ENCODE assay signal across 25 cellular contexts in the genomic region with DNA sequence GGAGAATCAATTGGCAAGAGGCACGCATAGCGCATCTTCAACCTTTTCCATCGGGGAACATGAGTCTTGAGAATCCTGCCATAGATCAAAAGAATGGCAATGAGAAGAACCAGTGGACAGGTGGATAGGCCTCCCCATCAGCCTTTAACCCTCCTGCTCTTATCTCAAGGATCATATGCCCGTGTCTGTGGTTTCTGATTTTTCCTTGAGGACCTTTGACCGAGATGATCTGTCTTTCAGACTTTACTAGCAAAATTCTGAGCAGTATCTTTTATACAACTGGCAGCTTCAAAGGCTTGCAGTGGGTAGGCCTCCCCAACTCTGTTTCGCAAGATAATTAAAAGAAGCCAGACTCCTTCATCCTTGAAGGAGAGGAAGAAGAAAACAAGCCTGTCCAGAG.
"Had no signal": no experiment of that assay in that cellular context is flagged by ENCODE, and none has a peak within 500 bp of the region (broad histone marks: within the 10 kb centered on the region; RNA-seq: fewer than 3 reads in every experiment).

No MANE protein-coding gene starts in this region.

- H3K4me3 ChIP-seq: stomach, suprapubic skin, testis, thoracic aorta, thyroid gland, tibial artery, tibial nerve, transverse colon, upper lobe of left lung, upper lobe of right lung, uterus, vagina had no signal

- H3K27me3 ChIP-seq: stomach, suprapubic skin, testis, thyroid gland, tibial artery, tibial nerve, transverse colon, upper lobe of left lung, upper lobe of right lung, uterus, vagina had no signal

- H3K9me3 ChIP-seq: suprapubic skin, testis, thoracic aorta, thyroid gland, tibial nerve, transverse colon, upper lobe of left lung, upper lobe of right lung, uterus, vagina had no signal

- DNase-seq: stimulated activated CD4-positive, alpha-beta T cell treated with anti-CD3 and anti-CD28 coated beads, Interleukin-2, amount 100 ng/mL, for 48 hours; stimulated activated CD4-positive, alpha-beta T cell treated with anti-CD3 and anti-CD28 coated beads, Interleukin-4, amount 100 ng/mL, for 1 hour; stimulated activated CD4-positive, alpha-beta T cell treated with anti-CD3 and anti-CD28 coated beads, Interleukin-4, amount 100 ng/mL, for 24 hours; stimulated activated CD4-positive, alpha-beta T cell treated with anti-CD3 and anti-CD28 coated beads, Interleukin-4, amount 100 ng/mL, for 4 hours; stimulated activated CD8-positive, alpha-beta memory T cell treated with anti-CD3 and anti-CD28 coated beads, Interleukin-4, amount 100 ng/mL, for 48 hours; stimulated activated naive B cell treated with anti-CD40 and anti-IgM and Interleukin-4, amounts not matched to agents 10 μg/mL and 1 μg/mL and 100 μg/mL, for 72 hours; stimulated activated naive CD4-positive, alpha-beta T cell; stimulated activated naive CD4-positive, alpha-beta T cell treated with Interleukin-2 at 50 U/mL for 16 hours; stimulated activated naive CD8-positive, alpha-beta T cell treated with anti-CD3 and anti-CD28 coated beads, Interleukin-15, amount 100 ng/mL, for 72 hours; stimulated activated naive CD8-positive, alpha-beta T cell treated with anti-CD3 and anti-CD28 coated beads, Interleukin-15, Interleukin-2, amounts not matched to agents 100 U/mL and 50 U/mL, for 24 hours; stomach; substantia nigra; testis; thyroid gland; tibial artery; transverse colon; upper lobe of left lung; upper lobe of right lung; uterus had no signal

- H3K4me1 ChIP-seq: stomach, suprapubic skin, testis, thyroid gland, tibial artery, tibial nerve, transverse colon, upper lobe of left lung, upper lobe of right lung, uterus, vagina had no signal

- ATAC-seq: stimulated activated effector memory CD8-positive, alpha-beta T cell treated with anti-CD3 and anti-CD28 coated beads, Interleukin-12 subunit alpha, Interleukin-12 subunit beta, amount 100 ng/mL, for 72 hours; stimulated activated memory B cell treated with anti-CD40 and anti-IgM and Interleukin-4, amounts not matched to agents 10 μg/mL and 1 μg/mL and 100 μg/mL, for 72 hours; stimulated activated naive B cell treated with anti-CD40 and anti-IgM and Interleukin-4, amounts not matched to agents 10 μg/mL and 1 μg/mL and 100 μg/mL, for 72 hours; stimulated activated naive CD8-positive, alpha-beta T cell treated with anti-CD3 and anti-CD28 coated beads, Interleukin-15, amount 100 ng/mL, for 72 hours; stimulated activated naive CD8-positive, alpha-beta T cell treated with anti-CD3 and anti-CD28 coated beads, Interleukin-15, Interleukin-2, amounts not matched to agents 100 U/mL and 50 U/mL, for 24 hours; upper lobe of right lung had no signal

- H3K36me3 ChIP-seq: stomach, suprapubic skin, thoracic aorta, thyroid gland, tibial artery, tibial nerve, transverse colon, upper lobe of left lung, upper lobe of right lung, uterus, vagina had no signal
